23 cellular contexts compared by ENCODE assay signal in genomic region chr18:76456823-76457222, GRCh38. TPM values are rescaled to one million over a fixed set of nuclear protein-coding genes. Genes with fewer than 3 reads are reported as not detected.
A peak's percentile ranks its signal among the peaks of the same experiment; 100 is the strongest.
DNase-seq lines count a peak whose midpoint lies in the region; ATAC-seq, FAIRE-seq and TF ChIP-seq lines count a peak whose summit lies in the region.
"Had no signal": no experiment of that assay in that cellular context is flagged by ENCODE, and none has a peak within 500 bp of the region (broad histone marks: within the 10 kb centered on the region; RNA-seq: fewer than 3 reads in every experiment).

No MANE protein-coding gene starts in this region.

- no peak overlapping the region for H3K4me3 Mint-ChIP-seq in WTC11
- H3K4me3 Mint-ChIP-seq in naive thymus-derived CD4-positive, alpha-beta T cell = no peak overlapping the region
- H3K4me3 Mint-ChIP-seq: activated naive CD4-positive, alpha-beta T cell treated with anti-CD3 and anti-CD28 coated beads for 36 hours; activated T-cell treated with anti-CD3 and anti-CD28 coated beads, Interleukin-2, amount 50 U/mL, for 24 hours; stimulated activated effector memory CD8-positive, alpha-beta T cell treated with anti-CD3 and anti-CD28 coated beads, Interleukin-12 subunit alpha, Interleukin-12 subunit beta, amount 100 ng/mL, for 72 hours; T-cell had no signal

- H3K36me3 Mint-ChIP-seq in WTC11 = peaks cover 4% of the 10 kb centered on the region; the same call in 1 of the 2 replicates
- H3K36me3 Mint-ChIP-seq in naive thymus-derived CD4-positive, alpha-beta T cell = peaks cover 0 to 26% (median 0%) of the 10 kb centered on the region in 5 donors
- H3K36me3 Mint-ChIP-seq: CD4-positive, alpha-beta memory T cell; stimulated activated effector memory CD8-positive, alpha-beta T cell treated with anti-CD3 and anti-CD28 coated beads, Interleukin-12 subunit alpha, Interleukin-12 subunit beta, amount 100 ng/mL, for 72 hours had no signal

- H3K27ac Mint-ChIP-seq in WTC11 = peak overlapping the region; percentile 36; the same call in 1 of the 2 replicates
- H3K27ac Mint-ChIP-seq in naive thymus-derived CD4-positive, alpha-beta T cell = no peak overlapping the region
- H3K27ac Mint-ChIP-seq: activated naive CD4-positive, alpha-beta T cell treated with anti-CD3 and anti-CD28 coated beads for 36 hours; activated T-cell treated with anti-CD3 and anti-CD28 coated beads, Interleukin-2, amount 50 U/mL, for 24 hours; CD4-positive, alpha-beta memory T cell; stimulated activated effector memory CD8-positive, alpha-beta T cell treated with anti-CD3 and anti-CD28 coated beads, Interleukin-12 subunit alpha, Interleukin-12 subunit beta, amount 100 ng/mL, for 72 hours; T-cell had no signal

- no peaks in the 10 kb centered on the region for H3K27me3 ChIP-seq in psoas muscle (ENCODE audit: insufficient read depth in 3 of 3, low read length in 2 of 3)
- no peaks in the 10 kb centered on the region for H3K27me3 ChIP-seq in naive thymus-derived CD4-positive, alpha-beta T cell (ENCODE audit: control insufficient read depth in 2 of 2, insufficient read depth in 2 of 2, low read length in 2 of 2)
- H3K27me3 ChIP-seq: testis had no signal

- peaks cover 68% of the 10 kb centered on the region for H3K4me1 ChIP-seq in psoas muscle
- H3K4me1 ChIP-seq in naive thymus-derived CD4-positive, alpha-beta T cell (ENCODE audit: control insufficient read depth in 2 of 2, insufficient read depth in 2 of 2, low read length in 2 of 2) = peaks cover 0 to 8% of the 10 kb centered on the region in 2 donors

- H3K27me3 Mint-ChIP-seq in WTC11 (ENCODE audit: low read depth) = peaks cover 17% of the 10 kb centered on the region
- peaks cover 0 to 20% (median 0%) of the 10 kb centered on the region in 5 donors for H3K27me3 Mint-ChIP-seq in naive thymus-derived CD4-positive, alpha-beta T cell

- TF ChIP-seq POLR2A in GM12891 (IDR thresholded peaks at IDR 0.05; ENCODE audit: low read depth, low read length) (no peak), lower leg skin (IDR thresholded peaks at IDR 0.05) (no peak)

- H3K27ac ChIP-seq in psoas muscle = peak overlapping the region; percentile 93
- no peak overlapping the region for H3K27ac ChIP-seq in naive thymus-derived CD4-positive, alpha-beta T cell (ENCODE audit: low read depth, low read length)
- H3K27ac ChIP-seq: KMS-11 had no signal

- no peaks in the 10 kb centered on the region for H3K36me3 ChIP-seq in psoas muscle (ENCODE audit: insufficient read depth in 1 of 2, low read depth in 1 of 2)
- peaks cover 0 to 9% (median 3%) of the 10 kb centered on the region in 3 experiments for H3K36me3 ChIP-seq in naive thymus-derived CD4-positive, alpha-beta T cell (ENCODE audit: control insufficient read depth in 2 of 3, insufficient read depth in 3 of 3, low read length in 3 of 3)

- H3K4me3 ChIP-seq in psoas muscle = peak overlapping the region; percentile 35
- no peak overlapping the region for H3K4me3 ChIP-seq in naive thymus-derived CD4-positive, alpha-beta T cell (ENCODE audit: low read length)
- no peak overlapping the region for H3K4me3 ChIP-seq in lower leg skin (ENCODE audit: low read depth, poor library complexity, severe bottlenecking)
- H3K4me3 ChIP-seq: testis had no signal

- ATAC-seq in HG02759 (IDR thresholded peaks at IDR 0.05; ENCODE audit: unreplicated experiment) (peak; percentile 68), WTC11 (no peak), psoas muscle (peak; percentile 67 to 75 (median 68))
- no peak for ATAC-seq in naive thymus-derived CD4-positive, alpha-beta T cell
- ATAC-seq: left colon; right cardiac atrium; stimulated activated effector memory CD8-positive, alpha-beta T cell treated with anti-CD3 and anti-CD28 coated beads, Interleukin-12 subunit alpha, Interleukin-12 subunit beta, amount 100 ng/mL, for 72 hours; T-cell had no signal

- H3K9me3 ChIP-seq in psoas muscle = no peaks in the 10 kb centered on the region
- H3K9me3 ChIP-seq in naive thymus-derived CD4-positive, alpha-beta T cell (ENCODE audit: control insufficient read depth in 2 of 3, low read length in 3 of 3) = no peaks in the 10 kb centered on the region
- H3K9me3 ChIP-seq: testis had no signal

- POLR2A ChIA-PET in WTC11 (lab: Charles Lee) = no interaction called here
- POLR2A ChIA-PET in naive thymus-derived CD4-positive, alpha-beta T cell (lab: Charles Lee) = no interaction called here

- peak; percentile 95 for FAIRE-seq in GM12891 (lab: Jason Lieb, UNC)

- no peaks in the 10 kb centered on the region for H3K9me3 Mint-ChIP-seq in WTC11
- H3K9me3 Mint-ChIP-seq in naive thymus-derived CD4-positive, alpha-beta T cell = no peaks in the 10 kb centered on the region
- H3K9me3 Mint-ChIP-seq: activated naive CD4-positive, alpha-beta T cell treated with anti-CD3 and anti-CD28 coated beads for 36 hours; activated T-cell treated with anti-CD3 and anti-CD28 coated beads, Interleukin-2, amount 50 U/mL, for 24 hours; stimulated activated effector memory CD8-positive, alpha-beta T cell treated with anti-CD3 and anti-CD28 coated beads, Interleukin-12 subunit alpha, Interleukin-12 subunit beta, amount 100 ng/mL, for 72 hours; T-cell had no signal

- 48 to 65% (median 52%) methylated on average over 4 of the region's 4 CpGs for WGBS in psoas muscle, 3 donors
- 96% methylated on average over 4 of the region's 4 CpGs for WGBS in lower leg skin, 2 donors

- H3K4me1 Mint-ChIP-seq in WTC11 = peaks cover 63% of the 10 kb centered on the region
- peaks cover 0 to 53% (median 45%) of the 10 kb centered on the region in 7 donors for H3K4me1 Mint-ChIP-seq in naive thymus-derived CD4-positive, alpha-beta T cell

- CTCF ChIA-PET in WTC11 (lab: Charles Lee) = interaction anchor here (0.8 to 1.2 kb wide), 2 partner anchors 21 to 202 kb away, joined by 3 read pairs; no protein-coding TSS in a partner anchor
- CTCF ChIA-PET in naive thymus-derived CD4-positive, alpha-beta T cell (lab: Charles Lee) = interaction anchor here (1.2 kb wide), 1 partner anchor 253 kb away, joined by 3 read pairs; no protein-coding TSS in a partner anchor

- TF ChIP-seq CTCF in WTC11 (IDR thresholded peaks at IDR 0.05) (no peak), psoas muscle (IDR thresholded peaks at IDR 0.05) (no peak), lower leg skin (IDR thresholded peaks at IDR 0.05) (no peak)

- DNase-seq in GM12891 (ENCODE audit: insufficient read length, low spot score) (no peak), WTC11 (ENCODE audit: low spot score) (no peak), psoas muscle (no peak), lower leg skin (ENCODE audit: low spot score in 2 of 2) (no peak), NOMO-1 treated with DMSO at 0.1 percent for 48 hours (lab: John Stamatoyannopoulos, UW; ENCODE audit: unreplicated experiment) (no peak)
- DNase-seq in naive thymus-derived CD4-positive, alpha-beta T cell = no peak
- DNase-seq: activated naive CD4-positive, alpha-beta T cell treated with anti-CD3 and anti-CD28 coated beads for 36 hours; activated T-cell treated with anti-CD3 and anti-CD28 coated beads, Interleukin-2, amount 50 U/mL, for 24 hours; CD4-positive, alpha-beta memory T cell; cerebellar nuclear complex; effector memory CD4-positive, alpha-beta T cell; NCI-H1105; NCI-H524 treated with DMSO at 0.1 percent for 48 hours; occipital lobe; OCI-M1; right cardiac atrium; SHP77; T-cell had no signal

- intact Hi-C loops in psoas muscle (cut with DNase I) = loop anchor here in 1 of 2 donors (5.0 kb wide), 1 partner anchor 35 kb away; no protein-coding TSS in a partner anchor
- intact Hi-C loops in naive thymus-derived CD4-positive, alpha-beta T cell (cut with micrococcal nuclease) = no loop called here
- intact Hi-C loops in lower leg skin (cut with DNase I; ENCODE audit: low total_unique reads) = no loop called here

TF ChIP-seq in GM12891, 5 proteins besides CTCF, POLR2A, EP300 and RAD21:
- TF ChIP-seq PAX5 (IDR thresholded peaks at IDR 0.05; ENCODE audit: insufficient read depth, low read length, severe bottlenecking) (no peak), TAF1 (IDR thresholded peaks at IDR 0.05; ENCODE audit: low read depth, low read length) (no peak), POU2F2 (IDR thresholded peaks at IDR 0.05; ENCODE audit: low read depth, low read length) (no peak), SPI1 (IDR thresholded peaks at IDR 0.05; ENCODE audit: low read depth, low read length) (peak; percentile 32; the same call in 1 of the 2 replicates)

TF ChIP-seq in WTC11, 78 proteins besides CTCF, POLR2A, EP300 and RAD21 (continues in another document):
- TF ChIP-seq ZNF416 (CRISPR knock-in tag; IDR thresholded peaks at IDR 0.05) (no peak), KAT7 (CRISPR knock-in tag; IDR thresholded peaks at IDR 0.05; ENCODE audit: borderline replicate concordance) (no peak), TP53 (CRISPR knock-in tag; IDR thresholded peaks at IDR 0.05) (no peak), NR1H2 (CRISPR knock-in tag; IDR thresholded peaks at IDR 0.05) (no peak), MXD4 (CRISPR knock-in tag; IDR thresholded peaks at IDR 0.05; ENCODE audit: borderline replicate concordance) (no peak), MYBL2 (CRISPR knock-in tag; IDR thresholded peaks at IDR 0.05) (no peak), AR (CRISPR knock-in tag; IDR thresholded peaks at IDR 0.05) (no peak), TEAD4 (CRISPR knock-in tag; IDR thresholded peaks at IDR 0.05) (no peak)

RNA-seq across cellular contexts. Expression of gene ZNF516, which starts 38.2 kb away (rescaled TPM):
- 10.7 TPM for polyA plus RNA-seq in GM12891 (2012; ENCODE audit: low read depth, missing spikeins)
- 47.3 to 58.6 TPM (median 50.1 TPM) in 3 replicates for total RNA-seq in WTC11 (2021)
- 10 to 100 TPM in 3 of 4 donors, 1 to 10 TPM in 1; 9.6 to 20.6 (median 17.2) TPM for total RNA-seq in psoas muscle
- polyA plus RNA-seq in psoas muscle = 1 to 10 TPM; 2.4 to 8.1 (median 2.7) TPM
- total RNA-seq in naive thymus-derived CD4-positive, alpha-beta T cell = 10 to 100 TPM in 4 of 5 experiments, 1 to 10 TPM in 1; 1.9 to 60.4 (median 22.6) TPM
- polyA plus RNA-seq in naive thymus-derived CD4-positive, alpha-beta T cell = 1 to 10 TPM; 3.5 to 5.4 TPM
- 10 to 100 TPM; 34.4 to 57.3 (median 39.5) TPM for total RNA-seq in lower leg skin

Comparison
In these comparisons a context has a peak if more than half of its experiments do, and no peak if none do; other contexts are left out.
1. ATAC-seq: peak in HG02759 (single experiment) and psoas muscle (4 of 4); none in WTC11 (single experiment) and naive thymus-derived CD4-positive, alpha-beta T cell (single experiment).